In genomic region chrX:43975747-43976146, GRCh38 we compare ENCODE assay signal across 30 cellular contexts. TPM values are rescaled to one million over a fixed set of nuclear protein-coding genes. Genes with fewer than 3 reads are reported as not detected.
"Had no signal": no experiment of that assay in that cellular context is flagged by ENCODE, and none has a peak within 500 bp of the region (broad histone marks: within the 10 kb centered on the region; RNA-seq: fewer than 3 reads in every experiment).

No MANE protein-coding gene starts in this region.

- H3K9ac ChIP-seq: neural progenitor cell, parathyroid adenoma had no signal

- H3K9me3 ChIP-seq: esophagus squamous epithelium, heart right ventricle, lower lobe of right lung, prostate gland, right atrium auricular region, sigmoid colon, spleen, transverse colon, vagina had no signal

- H3K4me2 ChIP-seq: neural progenitor cell had no signal

- H3K4me1 ChIP-seq: lower lobe of right lung, parathyroid adenoma, prostate gland had no signal

- H3K27ac Mint-ChIP-seq: immature natural killer cell; naive B cell; natural killer cell treated with Interleukin-12 subunit alpha and Interleukin-12 subunit beta and Interleukin-15 and Interleukin-18, amount 100 ng/mL, for 72 hours; neural progenitor cell; stimulated activated naive B cell treated with anti-CD40 and anti-IgM and Interleukin-4, amounts not matched to agents 10 μg/mL and 1 μg/mL and 100 μg/mL, for 72 hours; stimulated activated naive CD8-positive, alpha-beta T cell treated with anti-CD3 and anti-CD28 coated beads, Interleukin-15, Interleukin-2, amounts not matched to agents 100 ng/mL and 50 ng/mL, for 24 hours had no signal

- H3K27ac ChIP-seq: coronary artery, esophagus squamous epithelium, heart right ventricle, lower lobe of right lung, neural progenitor cell, parathyroid adenoma, prostate gland, right atrium auricular region, sigmoid colon, skin epidermis, spleen, transverse colon, vagina had no signal

- H3K27me3 ChIP-seq: esophagus squamous epithelium, right atrium auricular region, sigmoid colon, transverse colon, vagina had no signal

- DNase-seq: dermis blood vessel endothelial cell; effector memory CD4-positive, alpha-beta T cell; esophagus squamous epithelium; foreskin melanocyte; glutamatergic neuron; heart right ventricle; hypothalamus; immature natural killer cell; islet precursor cell; kidney glomerular epithelial cell; left ventricle myocardium superior; lower lobe of right lung; naive B cell; sigmoid colon; spleen; stimulated activated CD4-positive, alpha-beta T cell treated with anti-CD3 and anti-CD28 coated beads, Interleukin-4, amount 100 ng/mL, for 4 hours; stimulated activated naive B cell treated with anti-CD40 and anti-IgM and Interleukin-4, amounts not matched to agents 10 μg/mL and 1 μg/mL and 100 μg/mL, for 72 hours; transverse colon had no signal

- H3K36me3 Mint-ChIP-seq: immature natural killer cell; natural killer cell treated with Interleukin-12 subunit alpha and Interleukin-12 subunit beta and Interleukin-15 and Interleukin-18, amount 100 ng/mL, for 72 hours; neural progenitor cell; stimulated activated naive B cell treated with anti-CD40 and anti-IgM and Interleukin-4, amounts not matched to agents 10 μg/mL and 1 μg/mL and 100 μg/mL, for 72 hours had no signal

- H3K4me3 ChIP-seq: coronary artery, esophagus squamous epithelium, heart right ventricle, lower lobe of right lung, neural progenitor cell, prostate gland, right atrium auricular region, sigmoid colon, skin epidermis, spleen, transverse colon, vagina had no signal

- H3K79me2 ChIP-seq: parathyroid adenoma had no signal

- ATAC-seq: heart right ventricle; left ventricle myocardium superior; lower lobe of right lung; natural killer cell treated with Interleukin-12 subunit alpha and Interleukin-12 subunit beta and Interleukin-15 and Interleukin-18, amount 100 ng/mL, for 72 hours; stimulated activated naive B cell treated with anti-CD40 and anti-IgM and Interleukin-4, amounts not matched to agents 10 μg/mL and 1 μg/mL and 100 μg/mL, for 72 hours had no signal

- H3K36me3 ChIP-seq: esophagus squamous epithelium, heart right ventricle, lower lobe of right lung, neural progenitor cell, prostate gland, right atrium auricular region, sigmoid colon, spleen, transverse colon, vagina had no signal

- H2AFZ ChIP-seq: neural progenitor cell, parathyroid adenoma had no signal

- H3K4me3 Mint-ChIP-seq: immature natural killer cell; naive B cell; natural killer cell treated with Interleukin-12 subunit alpha and Interleukin-12 subunit beta and Interleukin-15 and Interleukin-18, amount 100 ng/mL, for 72 hours; neural progenitor cell; stimulated activated naive B cell treated with anti-CD40 and anti-IgM and Interleukin-4, amounts not matched to agents 10 μg/mL and 1 μg/mL and 100 μg/mL, for 72 hours; stimulated activated naive CD8-positive, alpha-beta T cell treated with anti-CD3 and anti-CD28 coated beads, Interleukin-15, Interleukin-2, amounts not matched to agents 100 ng/mL and 50 ng/mL, for 24 hours had no signal

RNA-seq across cellular contexts. Expression of gene NDP, which starts 2.6 kb away (rescaled TPM):
- total RNA-seq: dermis blood vessel endothelial cell; epithelial cell of proximal tubule; esophagus squamous epithelium; left ventricle myocardium superior; mesenteric fat pad; mononuclear cell; natural killer cell treated with Interleukin-12 subunit alpha and Interleukin-12 subunit beta and Interleukin-15 and Interleukin-18, amount 100 ng/mL, for 72 hours had no signal
- polyA plus RNA-seq: immature natural killer cell had no signal
